Comparison of ENCODE assay signal across 8 cellular contexts in the genomic region with DNA sequence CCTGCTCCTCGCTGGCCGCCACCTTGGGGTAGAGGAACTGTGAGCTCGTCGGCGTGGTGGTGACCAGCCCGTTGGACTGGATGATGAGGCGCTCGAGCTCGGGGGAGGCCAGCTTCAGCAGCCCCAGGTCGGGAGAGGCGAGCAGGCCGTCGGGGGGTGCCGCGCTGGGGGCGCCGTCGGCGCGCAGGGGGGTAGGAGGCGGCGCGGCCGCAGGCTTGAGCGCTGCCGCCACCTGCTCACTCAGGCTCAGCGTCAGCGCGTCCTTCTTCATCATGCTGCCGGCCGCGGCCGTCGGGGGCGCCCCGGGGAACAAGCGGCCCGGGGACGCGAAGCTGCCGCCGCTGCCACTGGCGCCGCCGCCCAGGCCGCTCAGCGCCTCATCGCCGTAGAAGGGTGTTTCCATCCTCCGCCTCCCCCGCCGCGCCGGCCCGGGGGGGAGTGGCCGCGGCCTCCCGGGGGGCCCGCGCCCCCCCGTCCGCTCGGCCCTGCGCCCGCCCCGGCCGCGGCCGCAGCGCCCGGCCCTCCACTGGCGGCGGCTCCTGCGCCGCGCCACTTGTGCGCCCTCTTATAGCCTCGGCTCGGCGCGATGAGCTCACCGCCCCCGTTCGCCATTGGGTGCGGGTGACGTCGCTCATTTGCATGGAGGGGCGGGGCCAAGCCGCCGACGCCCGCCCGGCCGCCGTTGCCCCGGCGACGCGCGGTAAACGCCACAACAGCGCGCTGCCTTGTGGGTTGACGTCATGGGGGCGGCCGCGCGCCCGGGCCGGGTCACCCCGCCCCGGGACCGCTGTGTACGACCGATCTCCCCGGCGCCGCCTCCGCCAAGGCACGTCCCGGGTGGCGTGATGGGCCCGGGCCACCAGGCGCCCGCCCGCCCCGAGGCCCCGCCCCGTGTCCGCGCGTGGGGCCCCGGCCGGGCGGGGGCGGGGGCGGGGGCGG. TPM values are rescaled to one million over a fixed set of nuclear protein-coding genes. Genes with fewer than 3 reads are reported as not detected.
DNase-seq lines count a peak whose midpoint lies in the region; ATAC-seq and TF ChIP-seq lines count a peak whose summit lies in the region.

A gene (minus strand): TSS at position 541 of the 939 bp plus-strand sequence. CDS start 138 bp downstream, at position 403.

- H3K27ac ChIP-seq in GM23338 (ENCODE audit: low read depth) (peak within 1 kb of the TSS; percentile 100), fibroblast of lung (ENCODE audit: insufficient read depth, low read length) (peak within 1 kb of the TSS; percentile 100)

- H3K9me3 ChIP-seq in fibroblast of lung (ENCODE audit: control insufficient read depth, insufficient read depth, low read depth, low read length), result no peaks in the 10 kb centered on the region

- H3K9me3 Mint-ChIP-seq in GM23338, result no peaks in the 10 kb centered on the region
- no peaks in the 10 kb centered on the region for H3K9me3 Mint-ChIP-seq in activated T-helper 17 cell treated with anti-CD3 and anti-CD28 coated beads, Interleukin-2, amount 50 U/mL, for 72 hours
- H3K9me3 Mint-ChIP-seq in naive thymus-derived CD8-positive, alpha-beta T cell, result peaks cover 0 to 6% (median 0%) of the 10 kb centered on the region in 9 donors
- H3K9me3 Mint-ChIP-seq in stimulated activated naive B cell treated with anti-CD40 and anti-IgM and Interleukin-4, amounts not matched to agents 10 μg/mL and 1 μg/mL and 100 μg/mL, for 72 hours, result no peaks in the 10 kb centered on the region

- POLR2A ChIA-PET in naive thymus-derived CD8-positive, alpha-beta T cell (lab: Charles Lee), result interaction anchor here (0.5 to 23.0 kb wide), 54 partner anchors 8 to 1388 kb away, joined by 3 to 2305 read pairs (median 4); a partner anchor contains a TSS

- H3F3A ChIP-seq in GM23338 (replicated peaks; ENCODE audit: low read depth), result peaks cover 24% of the 10 kb centered on the region

- peak within 1 kb of the TSS; percentile 98 for H3K27ac Mint-ChIP-seq in GM23338
- peak within 1 kb of the TSS; percentile 100 for H3K27ac Mint-ChIP-seq in activated T-helper 17 cell treated with anti-CD3 and anti-CD28 coated beads, Interleukin-2, amount 50 U/mL, for 72 hours
- H3K27ac Mint-ChIP-seq in naive thymus-derived CD8-positive, alpha-beta T cell, result peak within 1 kb of the TSS; percentile 96 to 100 (median 98)
- H3K27ac Mint-ChIP-seq in stimulated activated naive B cell treated with anti-CD40 and anti-IgM and Interleukin-4, amounts not matched to agents 10 μg/mL and 1 μg/mL and 100 μg/mL, for 72 hours, result peak within 1 kb of the TSS; percentile 99

- H3K4me2 ChIP-seq in GM23338, result peak within 1 kb of the TSS; percentile 87
- peak within 1 kb of the TSS; percentile 86 for H3K4me2 ChIP-seq in fibroblast of lung (ENCODE audit: extremely low read depth, insufficient read depth, low read length)

- H3K4me3 Mint-ChIP-seq in GM23338, result peak within 1 kb of the TSS; percentile 92
- H3K4me3 Mint-ChIP-seq in activated T-helper 17 cell treated with anti-CD3 and anti-CD28 coated beads, Interleukin-2, amount 50 U/mL, for 72 hours, result peak within 1 kb of the TSS; percentile 95
- H3K4me3 Mint-ChIP-seq in naive thymus-derived CD8-positive, alpha-beta T cell, result peak within 1 kb of the TSS; percentile 91 to 97 (median 96)
- H3K4me3 Mint-ChIP-seq in stimulated activated naive B cell treated with anti-CD40 and anti-IgM and Interleukin-4, amounts not matched to agents 10 μg/mL and 1 μg/mL and 100 μg/mL, for 72 hours, result peak within 1 kb of the TSS; percentile 95 to 96

- peaks cover 13% of the 10 kb centered on the region for H4K20me1 ChIP-seq in GM23338 (replicated peaks; ENCODE audit: insufficient read depth)
- H4K20me1 ChIP-seq in fibroblast of lung (ENCODE audit: control insufficient read depth, extremely low read depth, insufficient read depth, low read length), result no peaks in the 10 kb centered on the region

- H3K4me3 ChIP-seq in GM23338 (peak within 1 kb of the TSS; percentile 75), fibroblast of lung (replicated peaks in 1 of 4; ENCODE audit: control extremely low read depth in 1 of 4, insufficient read depth in 1 of 4, low read depth in 3 of 4, low read length in 4 of 4) (peak within 1 kb of the TSS; percentile 85 to 95 (median 92))

- H2AFZ ChIP-seq in GM23338 (no peak within 1 kb of the TSS), fibroblast of lung (ENCODE audit: low read length) (no peak within 1 kb of the TSS)

- H3K79me2 ChIP-seq in GM23338 (replicated peaks; ENCODE audit: insufficient read depth) (peaks cover 33% of the 10 kb centered on the region), fibroblast of lung (ENCODE audit: control insufficient read depth, insufficient read depth, low read length) (peaks cover 39% of the 10 kb centered on the region)

- ATAC-seq in GM23338, result peak; percentile 43
- peak; percentile 78 for ATAC-seq in activated T-helper 17 cell treated with anti-CD3 and anti-CD28 coated beads, Interleukin-2, amount 50 U/mL, for 72 hours (replicated peaks)
- ATAC-seq in naive thymus-derived CD8-positive, alpha-beta T cell, result peak; percentile 63 to 68
- ATAC-seq in stimulated activated naive B cell treated with anti-CD40 and anti-IgM and Interleukin-4, amounts not matched to agents 10 μg/mL and 1 μg/mL and 100 μg/mL, for 72 hours (replicated peaks), result peak; percentile 72 to 77

- H3K27me3 ChIP-seq in GM23338 (ENCODE audit: insufficient read depth) (peaks cover 3% of the 10 kb centered on the region), fibroblast of lung (ENCODE audit: control insufficient read depth, insufficient read depth, low read length) (no peaks in the 10 kb centered on the region)

- DNase-seq in EL, result peak; percentile 98
- peak; percentile 97 for DNase-seq in GM23338 (ENCODE audit: low spot score)
- peak; percentile 95 for DNase-seq in LHCN-M2 (ENCODE audit: low read depth)
- DNase-seq in RPMI7951 (ENCODE audit: low read depth), result peak; percentile 96
- DNase-seq in fibroblast of lung (ENCODE audit: low read depth in 2 of 2), result peak; percentile 96 to 98
- peak; percentile 94 to 99 (median 99) for DNase-seq in naive thymus-derived CD8-positive, alpha-beta T cell
- peak; percentile 98 for DNase-seq in stimulated activated naive B cell treated with anti-CD40 and anti-IgM and Interleukin-4, amounts not matched to agents 10 μg/mL and 1 μg/mL and 100 μg/mL, for 72 hours

- TF ChIP-seq CTCF in GM23338 (conservative IDR thresholded peaks at IDR 0.05; ENCODE audit: low read depth in 2 of 2), result 0 out of 4 replicates have a peak, but pooled peaks of 1 of the 2 experiments have one; percentile 9
- no peak for TF ChIP-seq CTCF in fibroblast of lung (conservative IDR thresholded peaks at IDR 0.05 in 1 of 2, IDR thresholded peaks at IDR 0.05 in 1 of 2; ENCODE audit: low read depth in 1 of 2, low read length in 2 of 2)

- H3K9me2 ChIP-seq in GM23338 (ENCODE audit: insufficient read depth), result no peaks in the 10 kb centered on the region

- peaks cover 27% of the 10 kb centered on the region for H3K36me3 Mint-ChIP-seq in GM23338 (ENCODE audit: low read depth)
- H3K36me3 Mint-ChIP-seq in activated T-helper 17 cell treated with anti-CD3 and anti-CD28 coated beads, Interleukin-2, amount 50 U/mL, for 72 hours (ENCODE audit: low read depth), result peaks cover 55% of the 10 kb centered on the region
- peaks cover 0 to 35% (median 7%) of the 10 kb centered on the region in 3 donors for H3K36me3 Mint-ChIP-seq in naive thymus-derived CD8-positive, alpha-beta T cell
- H3K36me3 Mint-ChIP-seq in stimulated activated naive B cell treated with anti-CD40 and anti-IgM and Interleukin-4, amounts not matched to agents 10 μg/mL and 1 μg/mL and 100 μg/mL, for 72 hours, result peaks cover 37% of the 10 kb centered on the region in 2 donors

- H3K27me3 Mint-ChIP-seq in GM23338 (ENCODE audit: insufficient read depth, low read depth, poor library complexity), result peaks cover 27% of the 10 kb centered on the region
- no peaks in the 10 kb centered on the region for H3K27me3 Mint-ChIP-seq in activated T-helper 17 cell treated with anti-CD3 and anti-CD28 coated beads, Interleukin-2, amount 50 U/mL, for 72 hours
- H3K27me3 Mint-ChIP-seq in naive thymus-derived CD8-positive, alpha-beta T cell, result peaks cover 0 to 6% (median 0%) of the 10 kb centered on the region in 5 donors
- H3K27me3 Mint-ChIP-seq in stimulated activated naive B cell treated with anti-CD40 and anti-IgM and Interleukin-4, amounts not matched to agents 10 μg/mL and 1 μg/mL and 100 μg/mL, for 72 hours, result peaks cover 0 to 4% of the 10 kb centered on the region in 2 donors

- H3K36me3 ChIP-seq in GM23338 (ENCODE audit: insufficient read depth), result peaks cover 5% of the 10 kb centered on the region; the same call in 1 of the 2 replicates
- H3K36me3 ChIP-seq in fibroblast of lung (ENCODE audit: control insufficient read depth, insufficient read depth, low read length), result peaks cover 11% of the 10 kb centered on the region

- H3K4me1 ChIP-seq in GM23338 (ENCODE audit: insufficient read depth) (peaks cover 29% of the 10 kb centered on the region), fibroblast of lung (ENCODE audit: control insufficient read depth, extremely low read depth, insufficient read depth, low read length) (peaks cover 20% of the 10 kb centered on the region)

- H3K4me1 Mint-ChIP-seq in GM23338, result peaks cover 19% of the 10 kb centered on the region; the same call in 2 of the 3 replicates
- H3K4me1 Mint-ChIP-seq in activated T-helper 17 cell treated with anti-CD3 and anti-CD28 coated beads, Interleukin-2, amount 50 U/mL, for 72 hours, result peaks cover 33% of the 10 kb centered on the region
- peaks cover 31 to 62% (median 52%) of the 10 kb centered on the region in 4 donors for H3K4me1 Mint-ChIP-seq in naive thymus-derived CD8-positive, alpha-beta T cell
- peaks cover 45 to 66% of the 10 kb centered on the region in 2 donors for H3K4me1 Mint-ChIP-seq in stimulated activated naive B cell treated with anti-CD40 and anti-IgM and Interleukin-4, amounts not matched to agents 10 μg/mL and 1 μg/mL and 100 μg/mL, for 72 hours

- peak within 1 kb of the TSS; percentile 99 for H3K9ac ChIP-seq in fibroblast of lung (ENCODE audit: insufficient read depth, low read length)

RNA-seq across cellular contexts. Expression of the gene that starts here (rescaled TPM):
- total RNA-seq in GM23338 (2014; rRNA removed; shearing (Covaris generic)), result 154 and 181 TPM in 2 replicates
- polyA plus RNA-seq in GM23338 (2016; fragmentation: Nextera tagmentation; extraction: Ambion mirVana), result 40.0 and 52.5 TPM in 2 replicates
- total RNA-seq in LHCN-M2 (2014; rRNA removed), result 47.3 and 60.9 TPM in 2 replicates
- polyA plus RNA-seq in LHCN-M2 (2012), result 40.9 TPM
- 22.0 and 60.8 TPM in 2 replicates for total RNA-seq in RPMI7951 (2014; rRNA removed; shearing (Covaris generic))
- 100 to 1,000 TPM; 177 to 324 TPM for total RNA-seq in activated T-helper 17 cell treated with anti-CD3 and anti-CD28 coated beads, Interleukin-2, amount 50 U/mL, for 72 hours
- total RNA-seq in fibroblast of lung, result 149 and 166 TPM in 2 replicates
- polyA plus RNA-seq in fibroblast of lung, result 47.6 and 65.8 TPM in 2 replicates
- 92.1 and 103 TPM in 2 replicates for polyA plus RNA-seq in fibroblast of lung (2012)
- polyA minus RNA-seq in fibroblast of lung (ENCODE audit: low replicate concordance), result 15.3 and 34.4 TPM in 2 replicates
- total RNA-seq in naive thymus-derived CD8-positive, alpha-beta T cell, result 100 to 1,000 TPM; 181 to 189 TPM
- polyA plus RNA-seq in naive thymus-derived CD8-positive, alpha-beta T cell, result 100 to 1,000 TPM in 1 of 3 donors, 10 to 100 TPM in 2; 43.3 to 169 (median 69.1) TPM

Comparison
In these comparisons a context has a peak if more than half of its experiments do, and no peak if none do; other contexts are left out.
1. Peak in every context shown above with its lines: DNase-seq, ATAC-seq, H3K4me3 ChIP-seq and H3K27ac ChIP-seq.